In the genomic region with DNA sequence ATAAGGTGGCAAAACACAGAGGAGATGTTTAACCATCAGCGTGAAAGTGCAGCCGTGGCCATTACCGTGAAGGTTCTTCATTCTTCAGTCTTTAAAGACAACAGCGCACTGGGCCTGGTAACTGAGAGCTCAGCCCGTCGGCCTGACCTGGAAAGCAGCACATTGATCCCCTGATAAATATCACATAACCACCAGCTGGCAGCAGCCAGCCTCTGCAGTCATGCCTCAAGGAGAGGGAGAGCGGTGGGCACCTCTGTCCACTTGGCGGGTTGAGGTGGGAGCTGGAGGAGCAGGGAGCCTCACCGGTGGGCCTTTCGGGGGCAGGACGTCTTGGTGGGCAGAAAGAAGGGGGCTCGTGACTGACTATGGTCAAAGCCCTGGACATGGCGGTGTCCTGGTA, we compare ENCODE assay signal across 1 cellular context.
TF ChIP-seq lines count a peak whose summit lies in the region.

No MANE protein-coding gene starts in this region.

TF ChIP-seq in H1, 55 proteins besides CTCF, POLR2A, EP300 and RAD21:
- TF ChIP-seq CBX5 (IDR thresholded peaks at IDR 0.05; ENCODE audit: low read depth, low read length) (no peak), SIN3A (conservative IDR thresholded peaks at IDR 0.05 in 1 of 2, IDR thresholded peaks at IDR 0.05 in 1 of 2; ENCODE audit: low read depth in 1 of 2, low read length in 2 of 2) (no peak), KDM1A (IDR thresholded peaks at IDR 0.05; ENCODE audit: borderline replicate concordance, low read length) (no peak), POLR2AphosphoS5 (IDR thresholded peaks at IDR 0.05; ENCODE audit: low read depth, low read length) (no peak), TBP (IDR thresholded peaks at IDR 0.05; ENCODE audit: low read depth, low read length) (no peak)
TF ChIP-seq in H1: peak in this region for 0.
